Comparison of ENCODE assay signal across 21 cellular contexts in genomic region chr9:114709636-114710035, GRCh38. TPM values are rescaled to one million over a fixed set of nuclear protein-coding genes. Genes with fewer than 3 reads are reported as not detected.
"Had no signal": no experiment of that assay in that cellular context is flagged by ENCODE, and none has a peak within 500 bp of the region (broad histone marks: within the 10 kb centered on the region; RNA-seq: fewer than 3 reads in every experiment).

No MANE protein-coding gene starts in this region.

- H3K4me3 Mint-ChIP-seq: activated naive CD4-positive, alpha-beta T cell treated with anti-CD3 and anti-CD28 coated beads, Interleukin-2, amount 50 U/mL, for 24 hours; nephron progenitor cell; WTC11 had no signal

- DNase-seq: activated CD4-positive, alpha-beta T cell treated with anti-CD3 and anti-CD28 coated beads, Interleukin-2, amount 50 U/mL, for 4 hours; aorta; dermis blood vessel endothelial cell; hypothalamus; kidney glomerular epithelial cell; nephron progenitor cell; psoas muscle; sigmoid colon; stimulated activated CD4-positive, alpha-beta T cell treated with anti-CD3 and anti-CD28 coated beads, Interleukin-2, amount 100 ng/mL, for 24 hours; stimulated activated naive CD4-positive, alpha-beta T cell treated with Interleukin-2 at 50 U/mL for 16 hours; testis had no signal

- ATAC-seq: psoas muscle, WTC11 had no signal

- H3K9me3 Mint-ChIP-seq: activated naive CD4-positive, alpha-beta T cell treated with anti-CD3 and anti-CD28 coated beads, Interleukin-2, amount 50 U/mL, for 24 hours; nephron progenitor cell; WTC11 had no signal

- H3K27me3 Mint-ChIP-seq: activated naive CD4-positive, alpha-beta T cell treated with anti-CD3 and anti-CD28 coated beads, Interleukin-2, amount 50 U/mL, for 24 hours had no signal

- H3K36me3 Mint-ChIP-seq: activated naive CD4-positive, alpha-beta T cell treated with anti-CD3 and anti-CD28 coated beads, Interleukin-2, amount 50 U/mL, for 24 hours; WTC11 had no signal

- H3K27ac Mint-ChIP-seq: activated naive CD4-positive, alpha-beta T cell treated with anti-CD3 and anti-CD28 coated beads, Interleukin-2, amount 50 U/mL, for 24 hours; nephron progenitor cell; WTC11 had no signal

- H3K4me1 Mint-ChIP-seq: nephron progenitor cell, WTC11 had no signal

RNA-seq across cellular contexts. Expression of gene TEX48, which starts 27.6 kb away (rescaled TPM):
- total RNA-seq: aorta, breast epithelium, cerebellum, dermis blood vessel endothelial cell, epithelial cell of proximal tubule, lower leg skin, mesenteric fat pad, osteoblast, psoas muscle, sigmoid colon, SJSA1, urinary bladder, WTC11 had no signal

RNA-seq across cellular contexts. Expression of gene TEX53, which starts 52.0 kb away (rescaled TPM):
- total RNA-seq: aorta, breast epithelium, cerebellum, dermis blood vessel endothelial cell, epithelial cell of proximal tubule, lower leg skin, mesenteric fat pad, osteoblast, psoas muscle, sigmoid colon, SJSA1, urinary bladder, WTC11 had no signal
